In the genomic region with DNA sequence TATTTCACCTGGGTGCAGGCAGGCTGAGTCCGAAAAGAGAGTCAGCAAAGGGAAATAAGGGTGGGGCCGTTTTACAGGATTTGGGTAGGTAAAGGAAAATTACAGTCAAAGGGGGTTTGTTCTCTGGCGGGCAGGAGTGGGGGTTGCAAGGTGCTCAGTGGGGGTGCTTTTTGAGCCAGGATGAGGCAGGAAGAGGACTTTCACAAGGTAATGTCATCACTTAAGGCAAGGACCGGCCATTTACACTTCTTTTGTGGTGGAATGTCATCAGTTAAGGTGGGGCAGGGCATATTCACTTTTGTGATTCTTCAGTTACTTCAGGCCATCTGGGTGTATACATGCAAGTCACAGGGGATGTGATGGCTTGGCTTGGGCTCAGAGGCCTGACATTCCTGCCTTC, we compare ENCODE assay signal across 6 cellular contexts. TPM values are rescaled to one million over a fixed set of nuclear protein-coding genes. Genes with fewer than 3 reads are reported as not detected.
"Had no signal": no experiment of that assay in that cellular context is flagged by ENCODE, and none has a peak within 500 bp of the region (broad histone marks: within the 10 kb centered on the region; RNA-seq: fewer than 3 reads in every experiment).

No MANE protein-coding gene starts in this region.

RNA-seq across cellular contexts. Expression of a gene that starts 32.2 kb away (rescaled TPM):
- total RNA-seq: LHCN-M2, MCF 10A, NCI-H460, Right ventricle myocardium superior, SJSA1 had no signal
- polyA plus RNA-seq: SK-N-SH had no signal
